ENCODE assay signal across 8 cellular contexts in genomic region chr3:112111785-112112402, GRCh38. TPM values are rescaled to one million over a fixed set of nuclear protein-coding genes. Genes with fewer than 3 reads are reported as not detected.
DNase-seq lines count a peak whose midpoint lies in the region; ATAC-seq, FAIRE-seq and TF ChIP-seq lines count a peak whose summit lies in the region.

No MANE protein-coding gene starts in this region.

- no peak overlapping the region for H3K4me3 ChIP-seq in GM12878

- no peaks in the 10 kb centered on the region for H4K20me1 ChIP-seq in GM12878 (ENCODE audit: control insufficient read depth, insufficient read depth)

- H3K27ac ChIP-seq in GM12878 (ENCODE audit: control insufficient read depth, insufficient read depth): peak overlapping the region; percentile 95

- H3K27me3 ChIP-seq in GM12878 (replicated peaks in 1 of 2; ENCODE audit: control insufficient read depth in 2 of 2, insufficient read depth in 2 of 2, low read length in 1 of 2): no peaks in the 10 kb centered on the region

- TF ChIP-seq POLR2A in GM12878 (IDR thresholded peaks at IDR 0.05; ENCODE audit: low read depth, low read length): no peak

- intact Hi-C loops in GM12878 (cut with micrococcal nuclease; ENCODE audit: unreplicated experiment): loop anchor here (1.0 to 10.0 kb wide), 6 partner anchors 181 to 863 kb away; partner anchors contain the start of gene CD200R1

- FAIRE-seq in GM12878 (lab: Jason Lieb, UNC): peak; percentile 62

- BruUV-seq in GM12878 (replicated peaks; lab: Mats Ljungman, UMichigan): no TSS peak

- peak; percentile 91 to 98 (median 93); a peak in 5 of 6 replicates for TF ChIP-seq CTCF in GM12878 (IDR thresholded peaks at IDR 0.05 in 2 of 3, conservative IDR thresholded peaks at IDR 0.05 in 1 of 3; ENCODE audit: control insufficient read depth in 2 of 3, extremely low read depth in 1 of 3, insufficient read depth in 1 of 3, low read depth in 3 of 3, low read length in 3 of 3)

- no peak overlapping the region for H3K9ac ChIP-seq in GM12878 (ENCODE audit: control insufficient read depth, insufficient read depth, low read length)

- ATAC-seq in GM18498 (IDR thresholded peaks at IDR 0.05; ENCODE audit: unreplicated experiment) (peak; percentile 48), HG02852 (IDR thresholded peaks at IDR 0.05; ENCODE audit: unreplicated experiment) (peak; percentile 58), GM12878 (peak; percentile 59)

- POLR2A ChIA-PET in GM12878 (lab: Charles Lee): interaction anchor here (0.6 to 1.5 kb wide), 8 partner anchors 21 to 343 kb away, joined by 3 to 21 read pairs (median 4); partner anchors contain the start of gene GCSAM

- H3K36me3 ChIP-seq in GM12878 (ENCODE audit: control insufficient read depth in 2 of 2, insufficient read depth in 2 of 2, low read length in 1 of 2): no peaks in the 10 kb centered on the region; a peak in 1 of 4 replicates

- CTCF ChIA-PET in GM12878 (lab: Yijun Ruan, JAX): interaction anchor here (0.6 to 4.1 kb wide), 71 partner anchors 9 to 925 kb away, joined by 3 to 94 read pairs (median 5); partner anchors contain the start of genes ABHD10, BTLA, CD200 and GCSAM

- TF ChIP-seq EP300 in GM12878 (IDR thresholded peaks at IDR 0.05; ENCODE audit: borderline replicate concordance in 1 of 2, control insufficient read depth in 1 of 2, low read depth in 2 of 2, low read length in 2 of 2): no peak

- peaks cover 10% of the 10 kb centered on the region for H3K79me2 ChIP-seq in GM12878 (ENCODE audit: control insufficient read depth, insufficient read depth, low read length)

- H3K9me3 ChIP-seq in GM12878 (replicated peaks; ENCODE audit: control insufficient read depth, insufficient read depth, low read length): no peaks in the 10 kb centered on the region

- DNase-seq in A172 (ENCODE audit: low spot score): peak; percentile 66
- DNase-seq in NCI-H1436 (lab: John Stamatoyannopoulos, UW): peak; percentile 88
- DNase-seq in T-helper 2 cell: peak in 4 of 5 experiments; percentile 7 to 86 (median 32)
- DNase-seq in GM12878 (ENCODE audit: low read depth, low spot score): no peak
- DNase-seq in iris pigment epithelial cell (ENCODE audit: low read depth): peak; percentile 80
- peak; percentile 42 for DNase-seq in stimulated activated CD4-positive, alpha-beta T cell treated with anti-CD3 and anti-CD28 coated beads, Interleukin-2, amount 100 ng/mL, for 4 hours (ENCODE audit: low read depth)

- TF ChIP-seq RAD21 in GM12878 (IDR thresholded peaks at IDR 0.05; ENCODE audit: insufficient read depth, low read depth, low read length): peak; percentile 100

- no peak overlapping the region for H3K4me2 ChIP-seq in GM12878 (ENCODE audit: control insufficient read depth, insufficient read depth)

- whole genome bisulfite sequencing in GM12878 (ENCODE audit: insufficient coverage, insufficient replicate concordance, low lambda C conversion rate, missing lambda C conversion rate): 0% methylated on average over 3 of the region's 3 CpGs

- in situ Hi-C loops in GM12878 (cut with MboI): loop anchor here (5.0 kb wide), 3 partner anchors 180 to 410 kb away; partner anchors contain the start of gene SLC9C1

- peaks cover 46% of the 10 kb centered on the region for H3K4me1 ChIP-seq in GM12878 (ENCODE audit: control insufficient read depth, insufficient read depth, low read length)

- H2AFZ ChIP-seq in GM12878 (ENCODE audit: control insufficient read depth, low read depth, low read length): no peak overlapping the region

- SMC1A ChIA-PET in GM12878 (lab: Charles Lee; ENCODE audit: uncharacterized antibody, unreplicated experiment): interaction anchor here (0.7 to 4.2 kb wide), 59 partner anchors 9 to 867 kb away, joined by 3 to 92 read pairs (median 4); partner anchors contain the start of genes BTLA, CD200, GCSAM and SLC9C1

- RAD21 ChIA-PET in GM12878 (lab: Charles Lee; ENCODE audit: unreplicated experiment): interaction anchor here (0.7 to 2.8 kb wide), 62 partner anchors 9 to 907 kb away, joined by 3 to 83 read pairs (median 4); partner anchors contain the start of genes ABHD10, ATG3, BTLA and CD200

TF ChIP-seq in GM12878, 131 proteins besides CTCF, POLR2A, EP300 and RAD21 (continues in another document):
- TF ChIP-seq MTA2 (IDR thresholded peaks at IDR 0.05; ENCODE audit: low read depth) (peak; percentile 64; the same call in 1 of the 2 replicates), ATF2 (IDR thresholded peaks at IDR 0.05; ENCODE audit: low read length) (peak; percentile 21; the same call in 1 of the 2 replicates), IKZF2 (IDR thresholded peaks at IDR 0.05) (peak in 1 of 2 experiments; percentile 17; a peak in 1 of 4 replicates), ZBTB33 (IDR thresholded peaks at IDR 0.05) (no peak), EGR1 (IDR thresholded peaks at IDR 0.05; ENCODE audit: borderline replicate concordance in 1 of 2, low read depth in 2 of 2, low read length in 2 of 2) (no peak), RFX5 (IDR thresholded peaks at IDR 0.05; ENCODE audit: low read depth, low read length) (no peak), SMC3 (IDR thresholded peaks at IDR 0.05; ENCODE audit: borderline replicate concordance, low read length) (peak; percentile 94), NFIC (IDR thresholded peaks at IDR 0.05; ENCODE audit: low read depth, low read length) (0 out of 2 replicates have a peak, but pooled peaks have one; percentile 25), SUZ12 (IDR thresholded peaks at IDR 0.05; ENCODE audit: unreplicated experiment) (no peak), ATF7 (IDR thresholded peaks at IDR 0.05; ENCODE audit: low read depth) (peak; percentile 36; the same call in 1 of the 2 replicates), SP1 (IDR thresholded peaks at IDR 0.05; ENCODE audit: low read depth, low read length) (peak; percentile 45)

RNA-seq across cellular contexts. Expression of gene GCSAM, which starts 21.2 kb away (rescaled TPM):
- total RNA-seq in A172 (2014; rRNA removed; shearing (Covaris generic)): not detected in 2 replicates
- total RNA-seq in GM12878 (2013; cell fraction: nucleolus; rRNA removed): 169 and 182 TPM in 2 replicates
- total RNA-seq in GM12878 (2014; rRNA removed): 88.3 and 106 TPM in 2 replicates
- 101 and 110 TPM in 2 replicates for total RNA-seq in GM12878 (2014; rRNA removed; fragmentation: Illumina TruSeq; extraction: Trizol)
- total RNA-seq in GM12878 (2021): 81.5 and 100 TPM in 2 replicates
- 153 TPM for polyA plus RNA-seq in GM12878 (2011; ENCODE audit: low read depth)
- 407 and 443 TPM in 2 replicates for polyA plus RNA-seq in GM12878 (2011; rRNA removed)
- polyA plus RNA-seq in GM12878 (2011; cell fraction: cytosol; rRNA removed): 232 and 305 TPM in 2 replicates
- 125 and 223 TPM in 2 replicates for polyA plus RNA-seq in GM12878 (2011; cell fraction: nucleus; rRNA removed)
- polyA plus RNA-seq in GM12878 (2012): 108 and 227 TPM in 2 replicates
- 204 and 282 TPM in 2 replicates for polyA plus RNA-seq in GM12878 (2014; fragmentation: Illumina TruSeq; extraction: Trizol)
- 100 to 1,000 TPM; 127 to 168 TPM for polyA plus RNA-seq in GM12878 (2014; fragmentation: Nextera tagmentation; extraction: Ambion mirVana)
- polyA plus RNA-seq in GM12878 (2014; rRNA removed): 99.5 and 114 TPM in 2 replicates
- 10 to 100 TPM; 85.4 to 89.0 TPM for polyA plus RNA-seq in GM12878 (2016; fragmentation: Nextera tagmentation; extraction: Ambion mirVana)
- polyA minus RNA-seq in GM12878 (2011; rRNA and poly(A)+ RNA removed): 212 and 219 TPM in 2 replicates
- polyA minus RNA-seq in GM12878 (2011; cell fraction: cytosol; rRNA and poly(A)+ RNA removed): 54.7 and 59.2 TPM in 2 replicates
- polyA minus RNA-seq in GM12878 (2011; cell fraction: nucleus; rRNA and poly(A)+ RNA removed): 48.6 and 51.3 TPM in 2 replicates

RNA-seq across cellular contexts. Expression of gene C3orf52, which starts 25.7 kb away (rescaled TPM):
- 8.7 and 9.4 TPM in 2 replicates for total RNA-seq in A172 (2014; rRNA removed; shearing (Covaris generic))
- total RNA-seq in GM12878 (2013; cell fraction: nucleolus; rRNA removed): 52.9 TPM in 2 replicates
- total RNA-seq in GM12878 (2014; rRNA removed) (0.45 and 0.71 TPM in 2 replicates), GM12878 (2014; rRNA removed; fragmentation: Illumina TruSeq; extraction: Trizol) (0.54 and 0.55 TPM in 2 replicates), GM12878 (2021) (0.15 and 0.19 TPM in 2 replicates)
- 2.1 TPM for polyA plus RNA-seq in GM12878 (2011; ENCODE audit: low read depth)
- polyA plus RNA-seq in GM12878 (2011; rRNA removed) (1.9 and 2.3 TPM in 2 replicates), GM12878 (2014; fragmentation: Illumina TruSeq; extraction: Trizol) (0.21 and 0.29 TPM in 2 replicates), GM12878 (2014; fragmentation: Nextera tagmentation; extraction: Ambion mirVana) (1 to 10 TPM in 1 of 2 experiments, under 1 TPM in 1; 0.93 to 1.1 TPM), GM12878 (2014; rRNA removed) (0.24 and 0.53 TPM in 2 replicates), GM12878 (2016; fragmentation: Nextera tagmentation; extraction: Ambion mirVana) (1 to 10 TPM; 1.8 TPM)
- 0.80 and 1.2 TPM in 2 replicates for polyA plus RNA-seq in GM12878 (2011; cell fraction: cytosol; rRNA removed)
- polyA plus RNA-seq in GM12878 (2011; cell fraction: nucleus; rRNA removed): 2.3 and 4.2 TPM in 2 replicates
- polyA plus RNA-seq in GM12878 (2012): 2.4 and 4.8 TPM in 2 replicates
- polyA minus RNA-seq in GM12878 (2011; rRNA and poly(A)+ RNA removed): 4.0 and 7.6 TPM in 2 replicates
- polyA minus RNA-seq in GM12878 (2011; cell fraction: cytosol; rRNA and poly(A)+ RNA removed): 0.67 and 0.94 TPM in 2 replicates
- 9.3 and 9.6 TPM in 2 replicates for polyA minus RNA-seq in GM12878 (2011; cell fraction: nucleus; rRNA and poly(A)+ RNA removed)

Comparison
In these comparisons a context has a peak if more than half of its experiments do, and no peak if none do; other contexts are left out.
1. RNA of gene GCSAM, which starts 21.2 kb away (total RNA-seq): 81.5 to 182 TPM in GM12878; not detected in A172; every median in the first group is over 10 times any median in the second.
2. Peak in every context shown above with its lines, with median percentiles within 50 percentile points of each other: ATAC-seq.